In genomic region chr12:100077367-100077766, GRCh38 we compare ENCODE assay signal across 15 cellular contexts.
DNase-seq lines count a peak whose midpoint lies in the region; ATAC-seq and TF ChIP-seq lines count a peak whose summit lies in the region.
"Had no signal": no experiment of that assay in that cellular context is flagged by ENCODE, and none has a peak within 500 bp of the region (broad histone marks: within the 10 kb centered on the region; RNA-seq: fewer than 3 reads in every experiment).

No MANE protein-coding gene starts in this region.

- CTCF ChIA-PET in AG04450 (lab: Charles Lee), result interaction anchor here (0.8 to 1.2 kb wide), 3 partner anchors 49 to 132 kb away, joined by 3 read pairs; no protein-coding TSS in a partner anchor

- H2AFZ ChIP-seq in hepatocyte, result no peak overlapping the region

- H3K79me2 ChIP-seq in hepatocyte, result no peaks in the 10 kb centered on the region

- H3K4me2 ChIP-seq in hepatocyte, result no peak overlapping the region

- no peak overlapping the region for H3K9ac ChIP-seq in adipocyte (ENCODE audit: low read length)

- H3K4me1 ChIP-seq in adipocyte (ENCODE audit: control insufficient read depth, insufficient read depth, low read length), result no peaks in the 10 kb centered on the region
- no peaks in the 10 kb centered on the region for H3K4me1 ChIP-seq in hepatocyte (ENCODE audit: insufficient read depth)
- H3K4me1 ChIP-seq: breast epithelium had no signal

- no peak for ATAC-seq in HG02763 (IDR thresholded peaks at IDR 0.05; ENCODE audit: unreplicated experiment)

- POLR2A ChIA-PET in AG04450 (lab: Yijun Ruan, JAX), result no interaction called here

- H3K36me3 ChIP-seq in adipocyte (ENCODE audit: control insufficient read depth, insufficient read depth, low read length, severe bottlenecking), result peaks cover 42% of the 10 kb centered on the region
- peaks cover 3% of the 10 kb centered on the region for H3K36me3 ChIP-seq in hepatocyte (replicated peaks; ENCODE audit: insufficient read depth, low read depth)
- H3K36me3 ChIP-seq: breast epithelium had no signal

- no peaks in the 10 kb centered on the region for H4K20me1 ChIP-seq in hepatocyte (ENCODE audit: insufficient read depth, poor library complexity, severe bottlenecking)

- H3K27me3 ChIP-seq in AG04450 (ENCODE audit: control insufficient read depth, insufficient read depth, low read length) (no peaks in the 10 kb centered on the region), adipocyte (replicated peaks; ENCODE audit: control insufficient read depth, insufficient read depth, low read length) (no peaks in the 10 kb centered on the region), hepatocyte (no peaks in the 10 kb centered on the region)
- H3K27me3 ChIP-seq: breast epithelium had no signal

- 91% methylated on average over 3 of the region's 3 CpGs for WGBS in hepatocyte (ENCODE audit: low lambda C conversion rate, missing lambda C conversion rate)

- TF ChIP-seq CTCF in AG04450 (IDR thresholded peaks at IDR 0.05; ENCODE audit: low read depth, low read length) (peak; percentile 23), hepatocyte (IDR thresholded peaks at IDR 0.05; ENCODE audit: poor library complexity) (peak; percentile 7)

- DNase-seq in AG04450 (ENCODE audit: low read depth, low spot score) (no peak), HT-29 (ENCODE audit: low spot score) (peak; percentile 7), adipocyte (ENCODE audit: low read depth) (peak; percentile 40), hepatocyte (ENCODE audit: low spot score) (no peak), HuH-7 (ENCODE audit: low spot score) (no peak), kidney glomerular epithelial cell (lab: John Stamatoyannopoulos, UW) (no peak), cerebellum (ENCODE audit: low spot score) (no peak)
- DNase-seq: activated gamma-delta T cell; NCI-H1105 treated with DMSO at 0.1 percent for 48 hours; NCI-H524; SHP77; stimulated activated CD4-positive, alpha-beta T cell treated with anti-CD3 and anti-CD28 coated beads, Interleukin-2, amount 100 ng/mL, for 24 hours had no signal

- no peak overlapping the region for H3K4me3 ChIP-seq in AG04450 (ENCODE audit: low read depth, low read length)
- H3K4me3 ChIP-seq in adipocyte (ENCODE audit: low read length), result no peak overlapping the region
- H3K4me3 ChIP-seq in hepatocyte, result no peak overlapping the region
- H3K4me3 ChIP-seq: breast epithelium, HAP-1 had no signal

- no peak overlapping the region for H3K27ac ChIP-seq in AG04450 (ENCODE audit: low read depth, low read length)
- H3K27ac ChIP-seq in hepatocyte, result no peak overlapping the region
- H3K27ac ChIP-seq: breast epithelium had no signal

- H3K9me3 ChIP-seq in AG04450 (ENCODE audit: control insufficient read depth, insufficient read depth, low read length), result peaks cover 3% of the 10 kb centered on the region; the same call in 1 of the 2 replicates
- H3K9me3 ChIP-seq in adipocyte (ENCODE audit: control insufficient read depth, low read length), result no peaks in the 10 kb centered on the region
- no peaks in the 10 kb centered on the region for H3K9me3 ChIP-seq in hepatocyte (ENCODE audit: low read depth)

- no peaks in the 10 kb centered on the region for H3K9me2 ChIP-seq in hepatocyte (replicated peaks; ENCODE audit: insufficient read depth)

Comparison
In these comparisons a context has a peak if more than half of its experiments do, and no peak if none do; other contexts are left out.
1. DNase-seq: peak in HT-29 (single experiment) and adipocyte (single experiment); none in AG04450 (single experiment), hepatocyte (single experiment), HuH-7 (single experiment), kidney glomerular epithelial cell (single experiment) and cerebellum (single experiment).